In the genomic region with DNA sequence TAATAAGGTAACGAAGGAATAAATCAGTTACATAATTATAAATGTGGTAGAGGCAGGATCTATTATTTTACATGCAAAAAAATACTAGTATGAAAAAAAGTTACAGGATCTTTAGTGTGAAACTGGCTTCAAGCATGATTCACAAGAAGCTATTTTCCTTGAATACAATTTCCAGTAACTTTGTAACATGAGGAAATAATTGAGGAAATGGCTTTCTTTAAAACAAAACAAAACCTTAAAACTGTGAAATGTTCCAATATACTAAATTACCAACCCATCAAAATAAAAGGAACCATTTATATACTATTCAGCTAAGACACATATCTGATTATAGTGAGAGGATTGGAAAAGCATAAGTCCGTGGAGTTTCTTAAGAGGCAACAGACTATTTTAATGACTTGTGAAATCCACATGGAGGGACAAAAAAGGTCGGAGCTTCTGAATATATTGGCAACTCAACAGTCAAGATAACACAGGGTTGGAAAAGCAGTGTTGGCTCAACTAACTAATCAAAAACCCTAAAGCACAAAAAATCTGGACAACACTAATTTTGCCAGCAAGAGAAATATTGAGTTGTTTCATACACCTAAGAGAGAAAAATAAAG, we compare ENCODE assay signal across 16 cellular contexts. TPM values are rescaled to one million over a fixed set of nuclear protein-coding genes. Genes with fewer than 3 reads are reported as not detected.
A peak's percentile ranks its signal among the peaks of the same experiment; 100 is the strongest.
DNase-seq lines count a peak whose midpoint lies in the region; ATAC-seq, FAIRE-seq and TF ChIP-seq lines count a peak whose summit lies in the region.
"Had no signal": no experiment of that assay in that cellular context is flagged by ENCODE, and none has a peak within 500 bp of the region (broad histone marks: within the 10 kb centered on the region; RNA-seq: fewer than 3 reads in every experiment).

No MANE protein-coding gene starts in this region.

- TF ChIP-seq CTCF in A549 (IDR thresholded peaks at IDR 0.05) (no peak), HFFc6 (IDR thresholded peaks at IDR 0.05) (no peak)

- ATAC-seq in A549: no peak
- ATAC-seq in central memory CD8-positive, alpha-beta T cell (replicated peaks; ENCODE audit: extremely low read depth, poor library complexity, severe bottlenecking): no peak
- no peak for ATAC-seq in natural killer cell treated with Interleukin-12 subunit alpha and Interleukin-12 subunit beta and Interleukin-15 and Interleukin-18, amount 100 ng/mL, for 72 hours
- ATAC-seq in effector memory CD8-positive, alpha-beta T cell (replicated peaks): no peak

- 87% methylated on average over 3 of the region's 3 CpGs for WGBS in A549 (ENCODE audit: missing lambda C conversion rate)

- H3K27me3 Mint-ChIP-seq in HFFc6 (ENCODE audit: insufficient read depth): no peaks in the 10 kb centered on the region
- peaks cover 2% of the 10 kb centered on the region for H3K27me3 Mint-ChIP-seq in central memory CD8-positive, alpha-beta T cell
- peaks cover 8 to 25% of the 10 kb centered on the region in 2 donors for H3K27me3 Mint-ChIP-seq in natural killer cell treated with Interleukin-12 subunit alpha and Interleukin-12 subunit beta and Interleukin-15 and Interleukin-18, amount 100 ng/mL, for 72 hours
- no peaks in the 10 kb centered on the region for H3K27me3 Mint-ChIP-seq in effector memory CD8-positive, alpha-beta T cell

- no peaks in the 10 kb centered on the region; the same call in 1 of the 2 replicates for H3K9me3 Mint-ChIP-seq in HFFc6
- no peaks in the 10 kb centered on the region for H3K9me3 Mint-ChIP-seq in central memory CD8-positive, alpha-beta T cell
- H3K9me3 Mint-ChIP-seq in natural killer cell treated with Interleukin-12 subunit alpha and Interleukin-12 subunit beta and Interleukin-15 and Interleukin-18, amount 100 ng/mL, for 72 hours: no peaks in the 10 kb centered on the region
- no peaks in the 10 kb centered on the region for H3K9me3 Mint-ChIP-seq in effector memory CD8-positive, alpha-beta T cell

- H3K4me1 ChIP-seq in A549: peaks cover 41% of the 10 kb centered on the region

- no peak overlapping the region; a peak in 1 of 6 replicates for H3K27ac ChIP-seq in A549

- POLR2A ChIA-PET in A549 (lab: Yijun Ruan, JAX): no interaction called here

- no peaks in the 10 kb centered on the region for H3K9me3 ChIP-seq in A549

- H3K4me1 Mint-ChIP-seq in HFFc6 (ENCODE audit: low read depth): peaks cover 57% of the 10 kb centered on the region
- H3K4me1 Mint-ChIP-seq in central memory CD8-positive, alpha-beta T cell: peaks cover 13% of the 10 kb centered on the region
- peaks cover 9 to 10% of the 10 kb centered on the region in 2 donors for H3K4me1 Mint-ChIP-seq in natural killer cell treated with Interleukin-12 subunit alpha and Interleukin-12 subunit beta and Interleukin-15 and Interleukin-18, amount 100 ng/mL, for 72 hours (ENCODE audit: low read depth in 2 of 2)
- H3K4me1 Mint-ChIP-seq in effector memory CD8-positive, alpha-beta T cell (ENCODE audit: low read depth in 2 of 2): peaks cover 8 to 11% of the 10 kb centered on the region in 2 donors

- H3K4me2 ChIP-seq in A549: peak overlapping the region; percentile 96; the same call in 2 of the 3 replicates

- no peak for TF ChIP-seq EP300 in A549 (IDR thresholded peaks at IDR 0.05)

- peak overlapping the region; percentile 67 for H3K27ac Mint-ChIP-seq in HFFc6
- peak overlapping the region; percentile 39 for H3K27ac Mint-ChIP-seq in central memory CD8-positive, alpha-beta T cell (ENCODE audit: low read depth)
- peak overlapping the region in 1 of 2 donors; percentile 44 for H3K27ac Mint-ChIP-seq in natural killer cell treated with Interleukin-12 subunit alpha and Interleukin-12 subunit beta and Interleukin-15 and Interleukin-18, amount 100 ng/mL, for 72 hours
- H3K27ac Mint-ChIP-seq in effector memory CD8-positive, alpha-beta T cell: peak overlapping the region in 1 of 2 donors; percentile 92

- no peak overlapping the region for H3K4me3 ChIP-seq in A549

- H3K36me3 Mint-ChIP-seq in HFFc6 (ENCODE audit: low read depth): peaks cover 79% of the 10 kb centered on the region
- peaks cover 9% of the 10 kb centered on the region for H3K36me3 Mint-ChIP-seq in central memory CD8-positive, alpha-beta T cell (ENCODE audit: insufficient read depth)
- no peaks in the 10 kb centered on the region for H3K36me3 Mint-ChIP-seq in natural killer cell treated with Interleukin-12 subunit alpha and Interleukin-12 subunit beta and Interleukin-15 and Interleukin-18, amount 100 ng/mL, for 72 hours
- H3K36me3 Mint-ChIP-seq in effector memory CD8-positive, alpha-beta T cell (ENCODE audit: insufficient read depth): peaks cover 11% of the 10 kb centered on the region

- no peak for FAIRE-seq in A549 (lab: Jason Lieb, UNC)

- H3K4me3 Mint-ChIP-seq in HFFc6: peak overlapping the region; percentile 85
- H3K4me3 Mint-ChIP-seq in central memory CD8-positive, alpha-beta T cell: no peak overlapping the region
- H3K4me3 Mint-ChIP-seq in natural killer cell treated with Interleukin-12 subunit alpha and Interleukin-12 subunit beta and Interleukin-15 and Interleukin-18, amount 100 ng/mL, for 72 hours: peak overlapping the region; percentile 7
- no peak overlapping the region for H3K4me3 Mint-ChIP-seq in effector memory CD8-positive, alpha-beta T cell

- DNase-seq in A549 (ENCODE audit: low read depth in 1 of 2, low spot score in 1 of 2) (no peak), HFFc6 (no peak), NCI-H345 (lab: John Stamatoyannopoulos, UW) (no peak), COLO829 (ENCODE audit: low spot score) (no peak)
- no peak for DNase-seq in central memory CD8-positive, alpha-beta T cell (ENCODE audit: low spot score in 2 of 2)
- DNase-seq in natural killer cell treated with Interleukin-12 subunit alpha and Interleukin-12 subunit beta and Interleukin-15 and Interleukin-18, amount 100 ng/mL, for 72 hours (ENCODE audit: low spot score): no peak
- no peak for DNase-seq in activated effector memory CD4-positive, alpha-beta T cell treated with Interleukin-2 at 50 U/mL for 16 hours
- no peak for DNase-seq in effector memory CD8-positive, alpha-beta T cell
- DNase-seq: activated CD4-positive, alpha-beta T cell treated with anti-CD3 and anti-CD28 coated beads for 4 hours; activated T-cell treated with anti-CD3 and anti-CD28 coated beads, Interleukin-2, amount 50 U/mL, for 1 hour; AML-193; aorta; DMS79 treated with DMSO at 0.1 percent for 48 hours; hypothalamus; NCI-H1048; occipital lobe had no signal

- CTCF ChIA-PET in A549 (lab: Yijun Ruan, JAX): interaction anchor here (0.6 to 3.9 kb wide), 4 partner anchors 10 to 28 kb away, joined by 3 to 16 read pairs (median 5); a partner anchor contains a TSS

- no peak for TF ChIP-seq RAD21 in A549 (conservative IDR thresholded peaks at IDR 0.05 in 1 of 2, IDR thresholded peaks at IDR 0.05 in 1 of 2)

- no peak for TF ChIP-seq POLR2A in A549 (IDR thresholded peaks at IDR 0.05; ENCODE audit: low read length)

TF ChIP-seq in A549, 52 proteins besides CTCF, POLR2A, EP300 and RAD21:
- TF ChIP-seq ZSCAN20 (CRISPR knock-in tag; IDR thresholded peaks at IDR 0.05): no peak
- TF ChIP-seq HEYL (CRISPR knock-in tag; IDR thresholded peaks at IDR 0.05): no peak
- no peak for TF ChIP-seq FOXS1 (CRISPR knock-in tag; IDR thresholded peaks at IDR 0.05)
- TF ChIP-seq, protein P1, sequence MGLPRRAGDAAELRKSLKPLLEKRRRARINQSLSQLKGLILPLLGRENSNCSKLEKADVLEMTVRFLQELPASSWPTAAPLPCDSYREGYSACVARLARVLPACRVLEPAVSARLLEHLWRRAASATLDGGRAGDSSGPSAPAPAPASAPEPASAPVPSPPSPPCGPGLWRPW (IDR thresholded peaks at IDR 0.05): no peak
- no peak for TF ChIP-seq GATA3 (IDR thresholded peaks at IDR 0.05; ENCODE audit: borderline replicate concordance)
- TF ChIP-seq JUNB (IDR thresholded peaks at IDR 0.05): no peak
- TF ChIP-seq KDM5A (IDR thresholded peaks at IDR 0.05): no peak
- TF ChIP-seq MYC (IDR thresholded peaks at IDR 0.05; ENCODE audit: borderline replicate concordance, low read length): no peak
- no peak for TF ChIP-seq ZC3H11A (IDR thresholded peaks at IDR 0.05)
- TF ChIP-seq KDM1A (IDR thresholded peaks at IDR 0.05; ENCODE audit: low read depth): no peak
- TF ChIP-seq ZNF302 (CRISPR knock-in tag; IDR thresholded peaks at IDR 0.05): no peak
- TF ChIP-seq CBX2 (IDR thresholded peaks at IDR 0.05; ENCODE audit: borderline replicate concordance, low read depth): no peak
- no peak for TF ChIP-seq NR3C1 (IDR thresholded peaks at IDR 0.05)

RNA-seq across cellular contexts. Expression of a gene that starts 10.6 kb away (rescaled TPM):
- polyA plus RNA-seq in A549 (2011; rRNA removed) (10.4 and 12.9 TPM in 2 replicates), A549 (2017; fragmentation: RNase III; extraction: RNeasy Plus Mini Kit Qiagen cat#74134 plus additional on column Dnase treatment) (13.1 to 15.6 TPM (median 13.9 TPM) in 3 replicates)
- 13.4 and 20.3 TPM in 2 replicates for polyA plus RNA-seq in A549 (2012; cell fraction: cytosol; rRNA removed)
- 15.9 and 22.7 TPM in 2 replicates for polyA plus RNA-seq in A549 (2012; cell fraction: nucleus; rRNA removed)
- 22.6 and 23.6 TPM in 2 replicates for polyA minus RNA-seq in A549 (2011; rRNA and poly(A)+ RNA removed)
- total RNA-seq in HFFc6 (2021; fragmentation: NEBNext Ultra II Directional; extraction: Animal tissue kit (Norgen Biotek cat#: 25700)): 10 to 100 TPM; 37.4 to 49.9 (median 44.4) TPM
- under 1 TPM; 0.21 to 0.39 TPM for total RNA-seq in natural killer cell treated with Interleukin-12 subunit alpha and Interleukin-12 subunit beta and Interleukin-15 and Interleukin-18, amount 100 ng/mL, for 72 hours

RNA-seq across cellular contexts. Expression of a gene that starts 46.9 kb away (rescaled TPM):
- polyA plus RNA-seq in A549 (2011; rRNA removed) (46.9 and 50.6 TPM in 2 replicates), A549 (2017; fragmentation: RNase III; extraction: RNeasy Plus Mini Kit Qiagen cat#74134 plus additional on column Dnase treatment) (8.3 to 8.6 TPM (median 8.6 TPM) in 3 replicates)
- 4.9 and 6.1 TPM in 2 replicates for polyA plus RNA-seq in A549 (2012; cell fraction: cytosol; rRNA removed)
- polyA plus RNA-seq in A549 (2012; cell fraction: nucleus; rRNA removed): 5.1 and 6.0 TPM in 2 replicates
- 60.9 and 78.3 TPM in 2 replicates for polyA minus RNA-seq in A549 (2011; rRNA and poly(A)+ RNA removed)
- total RNA-seq in HFFc6 (2021; fragmentation: NEBNext Ultra II Directional; extraction: Animal tissue kit (Norgen Biotek cat#: 25700)): 10 to 100 TPM; 34.3 to 50.7 (median 42.3) TPM
- total RNA-seq in natural killer cell treated with Interleukin-12 subunit alpha and Interleukin-12 subunit beta and Interleukin-15 and Interleukin-18, amount 100 ng/mL, for 72 hours: 10 to 100 TPM; 40.1 to 43.3 TPM

Comparison
In these comparisons a context has a peak if more than half of its experiments do, and no peak if none do; other contexts are left out.
1. H3K4me3 Mint-ChIP-seq: peak in HFFc6 (single experiment) and natural killer cell treated with Interleukin-12 subunit alpha and Interleukin-12 subunit beta and Interleukin-15 and Interleukin-18, amount 100 ng/mL, for 72 hours (single experiment); none in central memory CD8-positive, alpha-beta T cell (single experiment) and effector memory CD8-positive, alpha-beta T cell (0 of 2).
2. RNA of a gene that starts 10.6 kb away (total RNA-seq): 37.4 to 49.9 TPM in HFFc6; 0.21 to 0.39 TPM in natural killer cell treated with Interleukin-12 subunit alpha and Interleukin-12 subunit beta and Interleukin-15 and Interleukin-18, amount 100 ng/mL, for 72 hours; every median in the first group is over 10 times any median in the second.